In genomic region chr11:102640946-102641345, GRCh38 we compare ENCODE assay signal across 1 cellular context.
A peak's percentile ranks its signal among the peaks of the same experiment; 100 is the strongest.
TF ChIP-seq lines count a peak whose summit lies in the region.

No MANE protein-coding gene starts in this region.

TF ChIP-seq in HepG2, 621 proteins besides CTCF, POLR2A, EP300 and RAD21 (continued from another document and continues in another):
- TF ChIP-seq MLX (CRISPR knock-in tag; IDR thresholded peaks at IDR 0.05) (peak; percentile 77; the same call in 1 of the 2 replicates), HNF4A (CRISPR knock-in tag; IDR thresholded peaks at IDR 0.05) (peak; percentile 91), AKNA (CRISPR knock-in tag; IDR thresholded peaks at IDR 0.05; ENCODE audit: borderline replicate concordance) (no peak), ZBTB44 (CRISPR knock-in tag; IDR thresholded peaks at IDR 0.05) (no peak), NKX3-1 (CRISPR knock-in tag; IDR thresholded peaks at IDR 0.05) (no peak), RXRB (CRISPR knock-in tag; IDR thresholded peaks at IDR 0.05; ENCODE audit: borderline replicate concordance) (peak; percentile 95), DMAP1 (CRISPR knock-in tag; IDR thresholded peaks at IDR 0.05) (no peak), SRF (IDR thresholded peaks at IDR 0.05; ENCODE audit: low read depth, low read length) (no peak), EEA1 (CRISPR knock-in tag; IDR thresholded peaks at IDR 0.05; ENCODE audit: borderline replicate concordance) (no peak), NFKBIZ (CRISPR knock-in tag; IDR thresholded peaks at IDR 0.05) (no peak), RNF2 (conservative IDR thresholded peaks at IDR 0.05; ENCODE audit: low read depth) (no peak), ARID3A (IDR thresholded peaks at IDR 0.05; ENCODE audit: low read depth, low read length) (no peak), SALL1 (CRISPR knock-in tag; IDR thresholded peaks at IDR 0.05) (peak; percentile 82), KDM1A (CRISPR knock-in tag; IDR thresholded peaks at IDR 0.05) (no peak), ZNF234 (CRISPR knock-in tag; conservative IDR thresholded peaks at IDR 0.05) (no peak), TCF7L2 (IDR thresholded peaks at IDR 0.05; ENCODE audit: low read depth, low read length) (no peak), PAX8 (CRISPR knock-in tag; IDR thresholded peaks at IDR 0.05; ENCODE audit: borderline replicate concordance) (no peak), HMG20A (CRISPR knock-in tag; IDR thresholded peaks at IDR 0.05; ENCODE audit: borderline replicate concordance) (peak; percentile 78), CREB3 (CRISPR knock-in tag; IDR thresholded peaks at IDR 0.05) (no peak), IKZF5 (CRISPR knock-in tag; IDR thresholded peaks at IDR 0.05) (peak; percentile 29; the same call in 1 of the 2 replicates), ZNF33B (CRISPR knock-in tag; IDR thresholded peaks at IDR 0.05) (no peak), ZC3H4 (CRISPR knock-in tag; IDR thresholded peaks at IDR 0.05; ENCODE audit: borderline replicate concordance) (no peak), MAZ (IDR thresholded peaks at IDR 0.05; ENCODE audit: borderline replicate concordance, low read depth, low read length) (no peak), MAZ (CRISPR knock-in tag; IDR thresholded peaks at IDR 0.05; ENCODE audit: low read depth) (no peak), GABPA (IDR thresholded peaks at IDR 0.05; ENCODE audit: low read depth, low read length) (no peak), GABPA (CRISPR knock-in tag; IDR thresholded peaks at IDR 0.05; ENCODE audit: low read depth) (0 out of 2 replicates have a peak, but pooled peaks have one; percentile 46), ETV5 (CRISPR knock-in tag; IDR thresholded peaks at IDR 0.05; ENCODE audit: borderline replicate concordance) (peak; percentile 84; the same call in 1 of the 2 replicates), CC2D1A (CRISPR knock-in tag; IDR thresholded peaks at IDR 0.05) (no peak), CEBPG (CRISPR knock-in tag; IDR thresholded peaks at IDR 0.05) (peak; percentile 75), ZNF446 (CRISPR knock-in tag; IDR thresholded peaks at IDR 0.05) (no peak), RFXAP (CRISPR knock-in tag; IDR thresholded peaks at IDR 0.05; ENCODE audit: borderline replicate concordance) (no peak), MAX (IDR thresholded peaks at IDR 0.05) (0 out of 2 replicates have a peak, but pooled peaks have one; percentile 21), ZHX1 (CRISPR knock-in tag; IDR thresholded peaks at IDR 0.05; ENCODE audit: low read depth) (no peak), ZBED4 (CRISPR knock-in tag; IDR thresholded peaks at IDR 0.05; ENCODE audit: borderline replicate concordance) (no peak; the same call in 1 of the 2 replicates), ZBTB4 (CRISPR knock-in tag; IDR thresholded peaks at IDR 0.05; ENCODE audit: borderline replicate concordance) (no peak), PHF8 (CRISPR knock-in tag; IDR thresholded peaks at IDR 0.05) (no peak), NR2F6 (IDR thresholded peaks at IDR 0.05) (peak; percentile 97), NR2F6 (CRISPR knock-in tag; IDR thresholded peaks at IDR 0.05) (peak; percentile 99), ZFP41 (CRISPR knock-in tag; IDR thresholded peaks at IDR 0.05; ENCODE audit: borderline replicate concordance) (no peak), SKI (IDR thresholded peaks at IDR 0.05; ENCODE audit: partially characterized antibody) (peak; percentile 49)
